ENCODE assay signal across 17 cellular contexts in the genomic region with DNA sequence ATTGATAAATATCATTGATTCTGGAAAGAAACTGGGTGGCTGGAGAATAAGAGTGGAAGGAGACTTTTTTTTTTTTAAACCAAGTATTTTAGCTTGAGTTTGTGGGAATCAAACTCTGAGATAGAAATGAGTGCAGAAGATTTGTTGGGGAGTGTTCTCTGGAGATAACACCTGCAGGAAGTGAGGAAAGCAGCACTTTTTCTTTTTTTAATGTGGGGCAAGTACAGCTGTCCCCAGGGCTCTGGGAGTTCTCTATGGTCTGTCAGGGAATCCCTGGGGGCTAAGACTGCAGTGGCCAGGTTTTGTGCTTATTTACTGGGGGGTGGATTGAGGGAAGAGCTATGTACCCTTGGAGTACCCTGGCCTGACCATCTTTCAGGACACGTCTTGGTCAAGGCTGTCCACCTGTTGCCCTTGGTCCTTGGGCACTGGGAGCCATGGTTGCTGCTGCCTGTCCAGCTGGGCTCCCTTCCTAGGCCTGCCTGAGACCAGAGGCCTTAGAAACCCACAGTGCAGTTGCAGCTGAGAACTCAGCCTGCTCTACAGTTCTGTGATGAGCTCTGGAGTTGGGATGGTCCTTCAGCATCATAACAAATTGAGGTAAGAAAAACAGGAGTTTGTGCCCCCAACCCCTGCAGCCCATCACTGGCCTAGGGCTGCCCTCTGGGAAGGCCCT.
DNase-seq lines count a peak whose midpoint lies in the region; ATAC-seq, FAIRE-seq and TF ChIP-seq lines count a peak whose summit lies in the region.
"Had no signal": no experiment of that assay in that cellular context is flagged by ENCODE, and none has a peak within 500 bp of the region (broad histone marks: within the 10 kb centered on the region; RNA-seq: fewer than 3 reads in every experiment).

No MANE protein-coding gene starts in this region.

- H3K36me3 Mint-ChIP-seq in WTC11 = no peaks in the 10 kb centered on the region

- no peaks in the 10 kb centered on the region for H3K36me3 ChIP-seq in gastroesophageal sphincter
- H3K36me3 ChIP-seq: BE2C, upper lobe of left lung had no signal

- H3K27ac Mint-ChIP-seq in WTC11 = peak overlapping the region; percentile 16; the same call in 1 of the 2 replicates
- H3K27ac Mint-ChIP-seq: dendritic cell treated with granulocyte-macrophage colony-stimulating factor and Interleukin-4, amounts not matched to agents 40 ng/mL and 50 ng/mL, for 4 days had no signal

- H3K27me3 Mint-ChIP-seq in WTC11 (ENCODE audit: low read depth) = no peaks in the 10 kb centered on the region
- H3K27me3 Mint-ChIP-seq: dendritic cell treated with granulocyte-macrophage colony-stimulating factor and Interleukin-4, amounts not matched to agents 40 ng/mL and 50 ng/mL, for 4 days had no signal

- no peak for TF ChIP-seq EP300 in gastroesophageal sphincter (IDR thresholded peaks at IDR 0.05)

- no peaks in the 10 kb centered on the region for H3K9me3 ChIP-seq in gastroesophageal sphincter
- H3K9me3 ChIP-seq: BE2C, upper lobe of left lung had no signal

- no peak overlapping the region for H3K4me3 ChIP-seq in gastroesophageal sphincter
- H3K4me3 ChIP-seq: GM23248, upper lobe of left lung had no signal

- CTCF ChIA-PET in WTC11 (lab: Charles Lee) = no interaction called here

- FAIRE-seq in GM18507 (lab: Jason Lieb, UNC) = peak; percentile 67
- FAIRE-seq: keratinocyte had no signal

- no peak overlapping the region for H3K4me3 Mint-ChIP-seq in WTC11
- H3K4me3 Mint-ChIP-seq: dendritic cell treated with granulocyte-macrophage colony-stimulating factor and Interleukin-4, amounts not matched to agents 40 ng/mL and 50 ng/mL, for 4 days had no signal

- WGBS in gastroesophageal sphincter (ENCODE audit: low coverage in 1 of 2), 2 donors = no CpG with 5 or more reads among the region's 1 CpG

- H3K4me1 Mint-ChIP-seq in WTC11 = peaks cover 29% of the 10 kb centered on the region

- no peak overlapping the region for H3K27ac ChIP-seq in gastroesophageal sphincter
- H3K27ac ChIP-seq: GM23248, upper lobe of left lung had no signal

- ATAC-seq in GM21390 (IDR thresholded peaks at IDR 0.05; ENCODE audit: unreplicated experiment) = peak; percentile 67
- ATAC-seq in HG03097 (IDR thresholded peaks at IDR 0.05; ENCODE audit: low FRiP score, unreplicated experiment) = peak; percentile 74
- no peak for ATAC-seq in WTC11
- ATAC-seq in gastroesophageal sphincter = no peak
- no peak for ATAC-seq in HG03521 (IDR thresholded peaks at IDR 0.05; ENCODE audit: unreplicated experiment)

- H3K27me3 ChIP-seq in gastroesophageal sphincter = peaks cover 23% of the 10 kb centered on the region
- H3K27me3 ChIP-seq: BE2C, upper lobe of left lung had no signal

- TF ChIP-seq POLR2A in gastroesophageal sphincter (IDR thresholded peaks at IDR 0.05) = no peak

- no peaks in the 10 kb centered on the region for H3K4me1 ChIP-seq in gastroesophageal sphincter
- H3K4me1 ChIP-seq: BE2C, upper lobe of left lung had no signal

- POLR2A ChIA-PET in WTC11 (lab: Charles Lee) = no interaction called here

- DNase-seq in GM18507 (ENCODE audit: extremely low spot score, insufficient read length, low read depth) = no peak
- no peak for DNase-seq in WTC11 (ENCODE audit: low spot score)
- no peak for DNase-seq in CD1c-positive myeloid dendritic cell (ENCODE audit: extremely low spot score)
- no peak for DNase-seq in NCI-H2029 treated with DMSO at 0.1 percent for 48 hours (lab: John Stamatoyannopoulos, UW)
- DNase-seq: amniotic stem cell, BE2C, foreskin fibroblast, GDM1, GM23248, NCI-H1930, upper lobe of left lung had no signal

- TF ChIP-seq CTCF in WTC11 (IDR thresholded peaks at IDR 0.05) (no peak), gastroesophageal sphincter (IDR thresholded peaks at IDR 0.05) (no peak)

- H3K9me3 Mint-ChIP-seq in WTC11 = no peaks in the 10 kb centered on the region
- H3K9me3 Mint-ChIP-seq: dendritic cell treated with granulocyte-macrophage colony-stimulating factor and Interleukin-4, amounts not matched to agents 40 ng/mL and 50 ng/mL, for 4 days had no signal

TF ChIP-seq in WTC11, 78 proteins besides CTCF, POLR2A, EP300 and RAD21:
- TF ChIP-seq NR2C2 (CRISPR knock-in tag; IDR thresholded peaks at IDR 0.05) (no peak), TCF7 (CRISPR knock-in tag; IDR thresholded peaks at IDR 0.05; ENCODE audit: low read depth) (no peak), JAZF1 (CRISPR knock-in tag; IDR thresholded peaks at IDR 0.05) (no peak), NFATC4 (CRISPR knock-in tag; IDR thresholded peaks at IDR 0.05) (no peak), ZBTB21 (CRISPR knock-in tag; IDR thresholded peaks at IDR 0.05; ENCODE audit: borderline replicate concordance) (no peak), TP53 (CRISPR knock-in tag; IDR thresholded peaks at IDR 0.05) (no peak), GTF2I (CRISPR knock-in tag; conservative IDR thresholded peaks at IDR 0.05) (no peak), SP1 (CRISPR knock-in tag; conservative IDR thresholded peaks at IDR 0.05) (no peak), ZNF219 (CRISPR knock-in tag; IDR thresholded peaks at IDR 0.05; ENCODE audit: borderline replicate concordance) (no peak)
- TF ChIP-seq, protein P1, sequence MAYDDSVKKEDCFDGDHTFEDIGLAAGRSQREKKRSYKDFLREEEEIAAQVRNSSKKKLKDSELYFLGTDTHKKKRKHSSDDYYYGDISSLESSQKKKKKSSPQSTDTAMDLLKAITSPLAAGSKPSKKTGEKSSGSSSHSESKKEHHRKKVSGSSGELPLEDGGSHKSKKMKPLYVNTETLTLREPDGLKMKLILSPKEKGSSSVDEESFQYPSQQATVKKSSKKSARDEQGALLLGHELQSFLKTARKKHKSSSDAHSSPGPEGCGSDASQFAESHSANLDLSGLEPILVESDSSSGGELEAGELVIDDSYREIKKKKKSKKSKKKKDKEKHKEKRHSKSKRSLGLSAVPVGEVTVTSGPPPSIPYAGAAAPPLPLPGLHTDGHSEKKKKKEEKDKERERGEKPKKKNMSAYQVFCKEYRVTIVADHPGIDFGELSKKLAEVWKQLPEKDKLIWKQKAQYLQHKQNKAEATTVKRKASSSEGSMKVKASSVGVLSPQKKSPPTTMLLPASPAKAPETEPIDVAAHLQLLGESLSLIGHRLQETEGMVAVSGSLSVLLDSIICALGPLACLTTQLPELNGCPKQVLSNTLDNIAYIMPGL (CRISPR knock-in tag; IDR thresholded peaks at IDR 0.05) = no peak
- TF ChIP-seq, protein P2, sequence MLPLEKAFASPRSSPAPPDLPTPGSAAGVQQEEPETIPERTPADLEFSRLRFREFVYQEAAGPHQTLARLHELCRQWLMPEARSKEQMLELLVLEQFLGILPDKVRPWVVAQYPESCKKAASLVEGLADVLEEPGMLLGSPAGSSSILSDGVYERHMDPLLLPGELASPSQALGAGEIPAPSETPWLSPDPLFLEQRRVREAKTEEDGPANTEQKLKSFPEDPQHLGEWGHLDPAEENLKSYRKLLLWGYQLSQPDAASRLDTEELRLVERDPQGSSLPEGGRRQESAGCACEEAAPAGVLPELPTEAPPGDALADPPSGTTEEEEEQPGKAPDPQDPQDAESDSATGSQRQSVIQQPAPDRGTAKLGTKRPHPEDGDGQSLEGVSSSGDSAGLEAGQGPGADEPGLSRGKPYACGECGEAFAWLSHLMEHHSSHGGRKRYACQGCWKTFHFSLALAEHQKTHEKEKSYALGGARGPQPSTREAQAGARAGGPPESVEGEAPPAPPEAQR (CRISPR knock-in tag; IDR thresholded peaks at IDR 0.05) = no peak
- TF ChIP-seq, protein P3, sequence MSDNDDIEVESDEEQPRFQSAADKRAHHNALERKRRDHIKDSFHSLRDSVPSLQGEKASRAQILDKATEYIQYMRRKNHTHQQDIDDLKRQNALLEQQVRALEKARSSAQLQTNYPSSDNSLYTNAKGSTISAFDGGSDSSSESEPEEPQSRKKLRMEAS (CRISPR knock-in tag; IDR thresholded peaks at IDR 0.05) = no peak
- TF ChIP-seq, protein P4, sequence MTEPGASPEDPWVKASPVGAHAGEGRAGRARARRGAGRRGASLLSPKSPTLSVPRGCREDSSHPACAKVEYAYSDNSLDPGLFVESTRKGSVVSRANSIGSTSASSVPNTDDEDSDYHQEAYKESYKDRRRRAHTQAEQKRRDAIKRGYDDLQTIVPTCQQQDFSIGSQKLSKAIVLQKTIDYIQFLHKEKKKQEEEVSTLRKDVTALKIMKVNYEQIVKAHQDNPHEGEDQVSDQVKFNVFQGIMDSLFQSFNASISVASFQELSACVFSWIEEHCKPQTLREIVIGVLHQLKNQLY (CRISPR knock-in tag; IDR thresholded peaks at IDR 0.05) = no peak
- TF ChIP-seq, protein P5, sequence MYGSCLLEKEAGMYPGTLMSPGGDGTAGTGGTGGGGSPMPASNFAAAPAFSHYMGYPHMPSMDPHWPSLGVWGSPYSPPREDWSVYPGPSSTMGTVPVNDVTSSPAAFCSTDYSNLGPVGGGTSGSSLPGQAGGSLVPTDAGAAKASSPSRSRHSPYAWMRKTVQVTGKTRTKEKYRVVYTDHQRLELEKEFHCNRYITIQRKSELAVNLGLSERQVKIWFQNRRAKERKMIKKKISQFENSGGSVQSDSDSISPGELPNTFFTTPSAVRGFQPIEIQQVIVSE (CRISPR knock-in tag; IDR thresholded peaks at IDR 0.05; ENCODE audit: borderline replicate concordance) = no peak

Comparison
In these comparisons a context has a peak if more than half of its experiments do, and no peak if none do; other contexts are left out.
1. ATAC-seq: peak in GM21390 (single experiment) and HG03097 (single experiment); none in WTC11 (single experiment), gastroesophageal sphincter (single experiment) and HG03521 (single experiment).